19 cellular contexts compared by ENCODE assay signal in genomic region chr6:137339929-137340559, GRCh38.
DNase-seq lines count a peak whose midpoint lies in the region; ATAC-seq, FAIRE-seq and TF ChIP-seq lines count a peak whose summit lies in the region.
"Had no signal": no experiment of that assay in that cellular context is flagged by ENCODE, and none has a peak within 500 bp of the region (broad histone marks: within the 10 kb centered on the region; RNA-seq: fewer than 3 reads in every experiment).

No MANE protein-coding gene starts in this region.

- H3K4ac ChIP-seq in mesenchymal stem cell (ENCODE audit: low read depth in 1 of 2, low read length in 2 of 2) = no peak overlapping the region

- no peaks in the 10 kb centered on the region for H3K36me3 Mint-ChIP-seq in stimulated activated effector memory CD8-positive, alpha-beta T cell treated with anti-CD3 and anti-CD28 coated beads, Interleukin-12 subunit alpha, Interleukin-12 subunit beta, amount 100 ng/mL, for 72 hours
- H3K36me3 Mint-ChIP-seq: activated CD8-positive, alpha-beta memory T cell treated with anti-CD3 and anti-CD28 coated beads, Interleukin-2, amount 10 ng/mL, durations not matched to agents 7 days and 5 days had no signal

- FAIRE-seq in HepG2 (lab: Jason Lieb, UNC) = no peak
- FAIRE-seq: A204.1 had no signal

- POLR2A ChIA-PET in HepG2 (lab: Yijun Ruan, JAX) = interaction anchor here (1.1 kb wide), 1 partner anchor 10 kb away, joined by 6 read pairs; no protein-coding TSS in a partner anchor

- no peak for TF ChIP-seq CTCF in HepG2 (CRISPR knock-in tag; IDR thresholded peaks at IDR 0.05)
- TF ChIP-seq CTCF in right lobe of liver (IDR thresholded peaks at IDR 0.05) = no peak
- no peak for TF ChIP-seq CTCF in colonic mucosa (IDR thresholded peaks at IDR 0.05)

- H3K4me1 ChIP-seq in HepG2 (ENCODE audit: insufficient read depth, low read length) (peaks cover 25% of the 10 kb centered on the region), right lobe of liver (peaks cover 0 to 14% (median 6%) of the 10 kb centered on the region in 4 donors), mesenchymal stem cell (ENCODE audit: control insufficient read depth, insufficient read depth, low read depth, low read length) (peaks cover 2% of the 10 kb centered on the region), colonic mucosa (no peaks in the 10 kb centered on the region)
- H3K4me1 ChIP-seq: SJCRH30 had no signal

- ATAC-seq in HepG2 (no peak), right lobe of liver (no peak), GM18907 (IDR thresholded peaks at IDR 0.05; ENCODE audit: unreplicated experiment) (no peak)
- ATAC-seq in stimulated activated effector memory CD8-positive, alpha-beta T cell treated with anti-CD3 and anti-CD28 coated beads, Interleukin-12 subunit alpha, Interleukin-12 subunit beta, amount 100 ng/mL, for 72 hours = no peak
- ATAC-seq: activated CD8-positive, alpha-beta memory T cell treated with anti-CD3 and anti-CD28 coated beads, Interleukin-2, amount 10 ng/mL, durations not matched to agents 7 days and 5 days had no signal

- no peaks in the 10 kb centered on the region for H3K79me1 ChIP-seq in mesenchymal stem cell (replicated peaks; ENCODE audit: low read length, poor library complexity, severe bottlenecking)

- no peak overlapping the region for H3K23ac ChIP-seq in mesenchymal stem cell (ENCODE audit: low read length in 2 of 2)

- CTCF ChIA-PET in HepG2 (lab: Yijun Ruan, JAX; ENCODE audit: low intra/inter-chr PET ratio, low total read pairs) = no interaction called here

- no peak overlapping the region for H2AK5ac ChIP-seq in mesenchymal stem cell (ENCODE audit: low read length, severe bottlenecking)

- H3K4me3 ChIP-seq in HepG2 (replicated peaks in 1 of 3; ENCODE audit: insufficient read depth in 1 of 3, low read depth in 2 of 3, low read length in 3 of 3) = no peak overlapping the region
- H3K4me3 ChIP-seq in right lobe of liver = no peak overlapping the region
- H3K4me3 ChIP-seq in mesenchymal stem cell (ENCODE audit: insufficient read depth in 1 of 2, low read depth in 1 of 2, low read length in 2 of 2) = peak overlapping the region in 1 of 2 experiments; percentile 33
- H3K4me3 ChIP-seq in colonic mucosa = no peak overlapping the region
- H3K4me3 ChIP-seq: SJCRH30, upper lobe of left lung had no signal

- H3K36me3 ChIP-seq in HepG2 (replicated peaks in 1 of 2; ENCODE audit: control insufficient read depth in 1 of 2, insufficient read depth in 2 of 2, low read length in 2 of 2) = no peaks in the 10 kb centered on the region
- no peaks in the 10 kb centered on the region for H3K36me3 ChIP-seq in right lobe of liver
- H3K36me3 ChIP-seq in mesenchymal stem cell (ENCODE audit: control insufficient read depth in 1 of 2, insufficient read depth in 2 of 2, low read depth in 1 of 2, low read length in 2 of 2) = no peaks in the 10 kb centered on the region
- H3K36me3 ChIP-seq in colonic mucosa = no peaks in the 10 kb centered on the region
- H3K36me3 ChIP-seq: SJCRH30, upper lobe of left lung had no signal

- H3K4me2 ChIP-seq in HepG2 (ENCODE audit: low read depth, low read length) (no peak overlapping the region), mesenchymal stem cell (ENCODE audit: low read length, poor library complexity, severe bottlenecking) (no peak overlapping the region)

- intact Hi-C loops in HepG2 (cut with micrococcal nuclease; ENCODE audit: unreplicated experiment) = no loop called here
- intact Hi-C loops in right lobe of liver (cut with DNase I) = no loop called here
- intact Hi-C loops in colonic mucosa (cut with DNase I) = loop anchor here (5.0 to 10.0 kb wide), 2 partner anchors 77 to 295 kb away; no protein-coding TSS in a partner anchor

- H2BK120ac ChIP-seq in mesenchymal stem cell (ENCODE audit: low read depth, low read length) = no peak overlapping the region

- in situ Hi-C loops in HepG2 (cut with HindIII; ENCODE audit: extremely low pct_ligation_motif_present, low pct_unique_long_range_greater_than_20kb) = no loop called here

- H2BK12ac ChIP-seq in mesenchymal stem cell (ENCODE audit: low read length in 2 of 2) = no peak overlapping the region

- H3K9ac ChIP-seq in HepG2 (ENCODE audit: insufficient read depth, low read depth, low read length) = no peak overlapping the region
- H3K9ac ChIP-seq in mesenchymal stem cell (ENCODE audit: low read length) = peak overlapping the region; percentile 55
- no peak overlapping the region for H3K9ac ChIP-seq in colonic mucosa (ENCODE audit: low read depth in 2 of 2, low read length in 2 of 2)

- H3K27ac ChIP-seq in HepG2 (ENCODE audit: extremely low read length, insufficient read depth, low read length) = no peak overlapping the region
- H3K27ac ChIP-seq in right lobe of liver = no peak overlapping the region
- H3K27ac ChIP-seq in mesenchymal stem cell (ENCODE audit: low read length, poor library complexity, severe bottlenecking) = no peak overlapping the region
- peak overlapping the region; percentile 41 for H3K27ac ChIP-seq in temporal lobe (ENCODE audit: low read depth, low read length)
- no peak overlapping the region for H3K27ac ChIP-seq in colonic mucosa
- H3K27ac ChIP-seq: C4-2B, SJCRH30 had no signal

- DNase-seq in HepG2 (ENCODE audit: low spot score) (no peak), right lobe of liver (no peak), fibroblast of gingiva (ENCODE audit: low read depth) (peak; percentile 56), mesenchymal stem cell (no peak), colonic mucosa (no peak)
- no peak for DNase-seq in stimulated activated effector memory CD8-positive, alpha-beta T cell treated with anti-CD3 and anti-CD28 coated beads, Interleukin-12 subunit alpha, Interleukin-12 subunit beta, amount 100 ng/mL, for 72 hours (ENCODE audit: low spot score in 2 of 2)
- DNase-seq: activated CD8-positive, alpha-beta memory T cell treated with anti-CD3 and anti-CD28 coated beads, Interleukin-2, amount 10 ng/mL, durations not matched to agents 7 days and 5 days; Karpas-422; NCI-H1105; NCI-H526 treated with DMSO at 0.1 percent for 48 hours; nephron progenitor cell; SJCRH30; stimulated activated naive CD4-positive, alpha-beta T cell treated with Interleukin-2 at 50 U/mL for 16 hours; upper lobe of left lung had no signal

- H3K27ac Mint-ChIP-seq in stimulated activated effector memory CD8-positive, alpha-beta T cell treated with anti-CD3 and anti-CD28 coated beads, Interleukin-12 subunit alpha, Interleukin-12 subunit beta, amount 100 ng/mL, for 72 hours = no peak overlapping the region
- H3K27ac Mint-ChIP-seq: activated CD8-positive, alpha-beta memory T cell treated with anti-CD3 and anti-CD28 coated beads, Interleukin-2, amount 10 ng/mL, durations not matched to agents 7 days and 5 days; activated T-helper 2 cell treated with anti-CD3 and anti-CD28 coated beads, Interferon-gamma antibody, Interleukin-2, Interleukin-4, amounts not matched to agents 10 μg/mL and 5 μg/mL and 100 μg/mL, durations not matched to agents 14 hours and 24 hours and 36 hours; nephron progenitor cell had no signal

- no peak overlapping the region for H3K18ac ChIP-seq in mesenchymal stem cell (ENCODE audit: low read depth in 1 of 2, low read length in 2 of 2)

- no peaks in the 10 kb centered on the region for H3K27me3 ChIP-seq in HepG2 (ENCODE audit: control insufficient read depth in 1 of 2, insufficient read depth in 2 of 2, low read length in 2 of 2)
- no peaks in the 10 kb centered on the region for H3K27me3 ChIP-seq in right lobe of liver
- peaks cover 0 to 6% of the 10 kb centered on the region in 2 experiments for H3K27me3 ChIP-seq in mesenchymal stem cell (ENCODE audit: control insufficient read depth in 1 of 2, insufficient read depth in 1 of 2, low read length in 2 of 2)
- no peaks in the 10 kb centered on the region for H3K27me3 ChIP-seq in colonic mucosa
- H3K27me3 ChIP-seq: upper lobe of left lung had no signal

- no peak overlapping the region for H3K4me3 Mint-ChIP-seq in stimulated activated effector memory CD8-positive, alpha-beta T cell treated with anti-CD3 and anti-CD28 coated beads, Interleukin-12 subunit alpha, Interleukin-12 subunit beta, amount 100 ng/mL, for 72 hours
- H3K4me3 Mint-ChIP-seq: activated CD8-positive, alpha-beta memory T cell treated with anti-CD3 and anti-CD28 coated beads, Interleukin-2, amount 10 ng/mL, durations not matched to agents 7 days and 5 days; nephron progenitor cell had no signal

- WGBS in HepG2 (ENCODE audit: low lambda C conversion rate) = 92% methylated on average over 5 of the region's 5 CpGs
- WGBS in right lobe of liver (ENCODE audit: insufficient coverage, low coverage, low lambda C conversion rate, missing lambda C conversion rate) = 70% methylated on average over 5 of the region's 5 CpGs
- WGBS in mesenchymal stem cell = 61% methylated on average over 3 of the region's 5 CpGs

- no peak overlapping the region for H2BK15ac ChIP-seq in mesenchymal stem cell (ENCODE audit: low read depth, poor library complexity, severe bottlenecking)

- TF ChIP-seq POLR2A in HepG2 (IDR thresholded peaks at IDR 0.05; ENCODE audit: insufficient read depth in 1 of 2, low read depth in 2 of 2, low read length in 2 of 2) (no peak), right lobe of liver (IDR thresholded peaks at IDR 0.05) (no peak)

- H2AFZ ChIP-seq in HepG2 (ENCODE audit: low read length) = peak overlapping the region; percentile 24
- no peak overlapping the region for H2AFZ ChIP-seq in mesenchymal stem cell (ENCODE audit: low read depth, low read length)

- H2BK5ac ChIP-seq in mesenchymal stem cell (ENCODE audit: low read depth, low read length, poor library complexity, severe bottlenecking) = no peak overlapping the region

- no peak for TF ChIP-seq RAD21 in HepG2 (CRISPR knock-in tag; IDR thresholded peaks at IDR 0.05)

- no peaks in the 10 kb centered on the region for H3K9me3 Mint-ChIP-seq in stimulated activated effector memory CD8-positive, alpha-beta T cell treated with anti-CD3 and anti-CD28 coated beads, Interleukin-12 subunit alpha, Interleukin-12 subunit beta, amount 100 ng/mL, for 72 hours
- H3K9me3 Mint-ChIP-seq: activated T-helper 2 cell treated with anti-CD3 and anti-CD28 coated beads, Interferon-gamma antibody, Interleukin-2, Interleukin-4, amounts not matched to agents 10 μg/mL and 5 μg/mL and 100 μg/mL, durations not matched to agents 14 hours and 24 hours and 36 hours; nephron progenitor cell had no signal

- H4K20me1 ChIP-seq in HepG2 (ENCODE audit: insufficient read depth, low read length) = no peaks in the 10 kb centered on the region

- H3K79me2 ChIP-seq in HepG2 (ENCODE audit: insufficient read depth, low read length) = no peaks in the 10 kb centered on the region

- no peak for TF ChIP-seq EP300 in HepG2 (IDR thresholded peaks at IDR 0.05; ENCODE audit: low read depth in 2 of 2, low read length in 2 of 2)
- TF ChIP-seq EP300 in HepG2 (CRISPR knock-in tag; IDR thresholded peaks at IDR 0.05; ENCODE audit: borderline replicate concordance) = no peak

- H3K14ac ChIP-seq in mesenchymal stem cell (ENCODE audit: low read length in 2 of 2) = no peak overlapping the region

- no peak overlapping the region for H4K91ac ChIP-seq in mesenchymal stem cell (ENCODE audit: low read length)

- H3K4me1 Mint-ChIP-seq in stimulated activated effector memory CD8-positive, alpha-beta T cell treated with anti-CD3 and anti-CD28 coated beads, Interleukin-12 subunit alpha, Interleukin-12 subunit beta, amount 100 ng/mL, for 72 hours = peaks cover 13% of the 10 kb centered on the region

- H3K9me3 ChIP-seq in HepG2 (ENCODE audit: low read length) = no peaks in the 10 kb centered on the region
- H3K9me3 ChIP-seq in right lobe of liver = no peaks in the 10 kb centered on the region
- no peaks in the 10 kb centered on the region for H3K9me3 ChIP-seq in mesenchymal stem cell (ENCODE audit: control insufficient read depth, low read length)
- no peaks in the 10 kb centered on the region for H3K9me3 ChIP-seq in colonic mucosa
- H3K9me3 ChIP-seq: SJCRH30, upper lobe of left lung had no signal

- H4K8ac ChIP-seq in mesenchymal stem cell (ENCODE audit: low read length) = no peak overlapping the region

- no TSS peak for BruUV-seq in HepG2 (replicated peaks; lab: Mats Ljungman, UMichigan)
